In the genomic region with DNA sequence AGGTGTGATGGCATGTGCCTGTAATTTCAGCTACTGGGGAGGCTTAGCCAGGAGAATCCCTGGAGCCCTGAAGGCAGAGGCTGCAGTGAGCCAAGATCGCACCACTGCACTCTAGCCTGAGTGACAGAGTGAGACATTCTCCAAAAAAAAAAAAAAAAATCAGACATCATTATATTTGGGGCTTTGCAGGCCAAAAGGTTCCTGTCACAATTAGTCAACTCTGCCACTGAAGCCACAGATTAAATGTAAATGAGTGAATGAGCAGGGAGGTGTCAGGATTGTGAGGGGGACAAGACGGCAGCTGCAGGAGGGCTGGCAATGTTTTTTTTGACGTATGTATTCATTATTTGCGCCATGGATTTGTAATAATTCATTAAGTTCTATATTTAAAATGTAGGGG, we compare ENCODE assay signal across 17 cellular contexts.
"Had no signal": no experiment of that assay in that cellular context is flagged by ENCODE, and none has a peak within 500 bp of the region (broad histone marks: within the 10 kb centered on the region; RNA-seq: fewer than 3 reads in every experiment).

No MANE protein-coding gene starts in this region.

- ATAC-seq: esophagus mucosa; heart right ventricle; left lobe of liver; mucosa of descending colon; natural killer cell; stimulated activated naive CD8-positive, alpha-beta T cell treated with anti-CD3 and anti-CD28 coated beads, Interleukin-15, Interleukin-2, amounts not matched to agents 100 U/mL and 50 U/mL, for 24 hours had no signal

- H3K27me3 Mint-ChIP-seq: type B pancreatic cell had no signal

- H3K9me3 ChIP-seq: heart right ventricle, mucosa of descending colon, sigmoid colon, suprapubic skin, thyroid gland had no signal

- H3K4me3 Mint-ChIP-seq: natural killer cell, type B pancreatic cell had no signal

- H3K27ac ChIP-seq: heart right ventricle, sigmoid colon, skin epidermis, suprapubic skin, thyroid gland had no signal

- H3K4me3 ChIP-seq: heart right ventricle, mucosa of descending colon, sigmoid colon, skin epidermis, suprapubic skin, thyroid gland had no signal

- H3K27me3 ChIP-seq: heart right ventricle, sigmoid colon, suprapubic skin, thyroid gland had no signal

- DNase-seq: cortex of kidney; effector memory CD4-positive, alpha-beta T cell; heart right ventricle; hypothalamus; mucosa of descending colon; natural killer cell; posterior cingulate gyrus; sigmoid colon; stimulated activated CD4-positive, alpha-beta T cell treated with anti-CD3 and anti-CD28 coated beads, Interleukin-12 subunit alpha, Interleukin-12 subunit beta, amount 100 ng/mL, for 4 hours; stimulated activated naive CD8-positive, alpha-beta T cell treated with anti-CD3 and anti-CD28 coated beads, Interleukin-15, Interleukin-2, amounts not matched to agents 100 U/mL and 50 U/mL, for 24 hours; thyroid gland had no signal

- H3K9me3 Mint-ChIP-seq: natural killer cell, neural crest cell, type B pancreatic cell had no signal
